ENCODE assay signal across 19 cellular contexts in the genomic region with DNA sequence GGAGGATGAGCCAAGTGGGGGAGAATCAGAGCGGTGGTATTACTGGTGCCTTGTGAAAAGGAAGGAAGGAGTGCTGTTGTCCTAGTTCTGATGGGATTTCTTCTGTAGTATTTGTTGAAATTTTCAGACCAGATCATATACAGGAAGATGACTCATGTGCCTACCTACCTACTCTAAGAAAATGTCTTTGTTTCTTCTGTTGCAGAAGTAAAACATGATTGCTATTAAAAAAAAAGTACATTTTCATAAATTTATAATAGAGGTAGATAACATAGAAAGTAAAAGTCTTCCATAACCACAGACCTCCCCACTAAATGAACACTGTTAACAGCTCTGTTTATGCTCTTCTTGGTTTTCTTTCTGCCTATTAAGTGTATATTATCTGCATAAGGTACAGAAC. TPM values are rescaled to one million over a fixed set of nuclear protein-coding genes. Genes with fewer than 3 reads are reported as not detected.
DNase-seq lines count a peak whose midpoint lies in the region; ATAC-seq and TF ChIP-seq lines count a peak whose summit lies in the region.
"Had no signal": no experiment of that assay in that cellular context is flagged by ENCODE, and none has a peak within 500 bp of the region (broad histone marks: within the 10 kb centered on the region; RNA-seq: fewer than 3 reads in every experiment).

No MANE protein-coding gene starts in this region.

- H4K20me1 ChIP-seq in smooth muscle cell (ENCODE audit: low read depth), result peaks cover 37% of the 10 kb centered on the region

- peaks cover 90% of the 10 kb centered on the region for H3K79me2 ChIP-seq in smooth muscle cell (ENCODE audit: low read depth)

- H3K9ac ChIP-seq in smooth muscle cell (ENCODE audit: low read depth), result no peak overlapping the region
- H3K9ac ChIP-seq: neural progenitor cell had no signal

- H3F3A ChIP-seq in smooth muscle cell (ENCODE audit: low read depth), result peaks cover 24% of the 10 kb centered on the region

- H3K4me1 Mint-ChIP-seq in activated T-cell treated with anti-CD3 and anti-CD28 coated beads, Interleukin-2, amount 50 U/mL, for 24 hours (ENCODE audit: low read depth), result peaks cover 20% of the 10 kb centered on the region
- H3K4me1 Mint-ChIP-seq in activated CD4-positive, alpha-beta memory T cell treated with anti-CD3 and anti-CD28 coated beads for 36 hours (ENCODE audit: low read depth), result peaks cover 11% of the 10 kb centered on the region
- H3K4me1 Mint-ChIP-seq: GM23338 had no signal

- TF ChIP-seq CTCF in RWPE2 (IDR thresholded peaks at IDR 0.05; ENCODE audit: poor library complexity, severe bottlenecking), result no peak
- TF ChIP-seq CTCF in fibroblast of mammary gland (conservative IDR thresholded peaks at IDR 0.05; ENCODE audit: control insufficient read depth, insufficient read depth, low read depth, low read length), result no peak
- TF ChIP-seq CTCF in smooth muscle cell (IDR thresholded peaks at IDR 0.05; ENCODE audit: borderline replicate concordance, insufficient read depth, poor library complexity, severe bottlenecking), result no peak

- no peaks in the 10 kb centered on the region for H3K27me3 ChIP-seq in RWPE2 (ENCODE audit: insufficient read depth, poor library complexity, severe bottlenecking)
- H3K27me3 ChIP-seq in smooth muscle cell (ENCODE audit: low read depth), result no peaks in the 10 kb centered on the region
- H3K27me3 ChIP-seq: heart left ventricle, neural progenitor cell, right lobe of liver had no signal

- H3K27me3 Mint-ChIP-seq in activated T-cell treated with anti-CD3 and anti-CD28 coated beads, Interleukin-2, amount 50 U/mL, for 24 hours, result peaks cover 3% of the 10 kb centered on the region
- H3K27me3 Mint-ChIP-seq in activated CD4-positive, alpha-beta memory T cell treated with anti-CD3 and anti-CD28 coated beads for 36 hours, result no peaks in the 10 kb centered on the region

- H3K4me3 ChIP-seq in RWPE2 (ENCODE audit: severe bottlenecking) (no peak overlapping the region), fibroblast of mammary gland (ENCODE audit: control insufficient read depth, low read depth, low read length) (no peak overlapping the region), smooth muscle cell (no peak overlapping the region)
- H3K4me3 ChIP-seq: GM23338, heart left ventricle, neural progenitor cell, right lobe of liver, thoracic aorta had no signal

- H2AFZ ChIP-seq in smooth muscle cell (ENCODE audit: low read depth), result no peak overlapping the region
- H2AFZ ChIP-seq: GM23338, neural progenitor cell had no signal

- H3K4me1 ChIP-seq in RWPE2 (ENCODE audit: insufficient read depth, poor library complexity, severe bottlenecking) (peaks cover 70% of the 10 kb centered on the region), smooth muscle cell (ENCODE audit: low read depth) (peaks cover 12% of the 10 kb centered on the region)
- H3K4me1 ChIP-seq: neural progenitor cell, right lobe of liver had no signal

- peak overlapping the region; percentile 42 for H3K27ac Mint-ChIP-seq in activated T-cell treated with anti-CD3 and anti-CD28 coated beads, Interleukin-2, amount 50 U/mL, for 24 hours
- H3K27ac Mint-ChIP-seq in activated CD4-positive, alpha-beta memory T cell treated with anti-CD3 and anti-CD28 coated beads for 36 hours, result no peak overlapping the region
- H3K27ac Mint-ChIP-seq: CD4-positive, CD25-positive, alpha-beta regulatory T cell; GM23338; neural progenitor cell had no signal

- peak; percentile 74 for ATAC-seq in RWPE2 (ENCODE audit: low read depth)
- ATAC-seq: GM23338, right lobe of liver had no signal

- intact Hi-C loops in activated CD4-positive, alpha-beta memory T cell treated with anti-CD3 and anti-CD28 coated beads for 36 hours (cut with micrococcal nuclease), result no loop called here

- no peaks in the 10 kb centered on the region for H3K9me3 Mint-ChIP-seq in activated T-cell treated with anti-CD3 and anti-CD28 coated beads, Interleukin-2, amount 50 U/mL, for 24 hours
- H3K9me3 Mint-ChIP-seq in activated CD4-positive, alpha-beta memory T cell treated with anti-CD3 and anti-CD28 coated beads for 36 hours, result no peaks in the 10 kb centered on the region
- H3K9me3 Mint-ChIP-seq: GM23338 had no signal

- H3K9me3 ChIP-seq in RWPE2 (ENCODE audit: severe bottlenecking) (no peaks in the 10 kb centered on the region), smooth muscle cell (replicated peaks; ENCODE audit: low read depth) (no peaks in the 10 kb centered on the region)
- H3K9me3 ChIP-seq: heart left ventricle, right lobe of liver, thoracic aorta had no signal

- H3K36me3 ChIP-seq in RWPE2 (ENCODE audit: low read depth) (peaks cover 27% of the 10 kb centered on the region), smooth muscle cell (ENCODE audit: low read depth) (no peaks in the 10 kb centered on the region)
- H3K36me3 ChIP-seq: neural progenitor cell, right lobe of liver, thoracic aorta had no signal

- H3K27ac ChIP-seq in RWPE2 (ENCODE audit: poor library complexity, severe bottlenecking), result peak overlapping the region; percentile 81
- H3K27ac ChIP-seq in smooth muscle cell (ENCODE audit: low read depth), result peak overlapping the region; percentile 59
- H3K27ac ChIP-seq: heart left ventricle, neural progenitor cell, right lobe of liver, thoracic aorta had no signal

- CTCF ChIA-PET in activated CD4-positive, alpha-beta memory T cell treated with anti-CD3 and anti-CD28 coated beads for 36 hours (lab: Charles Lee), result interaction anchor here (1.0 kb wide), 1 partner anchor 26 kb away, joined by 5 read pairs; no protein-coding TSS in a partner anchor

- H3K4me3 Mint-ChIP-seq in activated T-cell treated with anti-CD3 and anti-CD28 coated beads, Interleukin-2, amount 50 U/mL, for 24 hours, result no peak overlapping the region
- H3K4me3 Mint-ChIP-seq in activated CD4-positive, alpha-beta memory T cell treated with anti-CD3 and anti-CD28 coated beads for 36 hours, result no peak overlapping the region
- H3K4me3 Mint-ChIP-seq: CD4-positive, CD25-positive, alpha-beta regulatory T cell; GM23338; neural progenitor cell had no signal

- peak overlapping the region; percentile 72 for H3K4me2 ChIP-seq in smooth muscle cell
- H3K4me2 ChIP-seq: GM23338, neural progenitor cell had no signal

- no peak for DNase-seq in activated T-cell treated with anti-CD3 and anti-CD28 coated beads, Interleukin-2, amount 50 U/mL, for 24 hours
- DNase-seq in activated T-cell treated with anti-CD3 and anti-CD28 coated beads, Interleukin-2, amount 50 U/mL, for 1 hour, result no peak
- DNase-seq in RWPE2 (ENCODE audit: low spot score) (no peak), fibroblast of mammary gland (ENCODE audit: low read depth) (peak; percentile 37), smooth muscle cell (lab: John Stamatoyannopoulos, UW; ENCODE audit: unreplicated experiment) (no peak), NCI-H774 (lab: John Stamatoyannopoulos, UW) (no peak), nucleus accumbens (lab: John Stamatoyannopoulos, UW) (no peak)
- no peak for DNase-seq in activated CD4-positive, alpha-beta memory T cell treated with anti-CD3 and anti-CD28 coated beads for 36 hours
- DNase-seq: cerebellar nuclear complex; DND-41; heart left ventricle; NCI-H2081 treated with DMSO at 0.1 percent for 48 hours; right lobe of liver; SHP77; stimulated activated CD4-positive, alpha-beta T cell treated with anti-CD3 and anti-CD28 coated beads, Interleukin-2, amount 100 ng/mL, for 48 hours had no signal

- 77% methylated on average over 1 of the region's 1 CpG for WGBS in smooth muscle cell (ENCODE audit: low lambda C conversion rate)

- no peaks in the 10 kb centered on the region for H3K36me3 Mint-ChIP-seq in activated T-cell treated with anti-CD3 and anti-CD28 coated beads, Interleukin-2, amount 50 U/mL, for 24 hours (ENCODE audit: low read depth)
- no peaks in the 10 kb centered on the region for H3K36me3 Mint-ChIP-seq in activated CD4-positive, alpha-beta memory T cell treated with anti-CD3 and anti-CD28 coated beads for 36 hours

- POLR2A ChIA-PET in activated CD4-positive, alpha-beta memory T cell treated with anti-CD3 and anti-CD28 coated beads for 36 hours (lab: Charles Lee), result no interaction called here

RNA-seq across cellular contexts. Expression of a gene that starts 26.9 kb away (rescaled TPM):
- 36.7 and 52.3 TPM in 2 replicates for total RNA-seq in smooth muscle cell
- 9.2 and 17.6 TPM in 2 replicates for polyA plus RNA-seq in smooth muscle cell
- 1 to 10 TPM; 2.4 to 2.6 TPM for total RNA-seq in activated CD4-positive, alpha-beta memory T cell treated with anti-CD3 and anti-CD28 coated beads for 36 hours

Comparison
In these comparisons a context has a peak if more than half of its experiments do, and no peak if none do; other contexts are left out.
1. RNA of a gene that starts 26.9 kb away (total RNA-seq): 36.7 to 52.3 TPM in smooth muscle cell; 2.4 to 2.6 TPM in activated CD4-positive, alpha-beta memory T cell treated with anti-CD3 and anti-CD28 coated beads for 36 hours; every median in the first group is over 10 times any median in the second.